Comparison of ENCODE assay signal across 1 cellular context in the genomic region with DNA sequence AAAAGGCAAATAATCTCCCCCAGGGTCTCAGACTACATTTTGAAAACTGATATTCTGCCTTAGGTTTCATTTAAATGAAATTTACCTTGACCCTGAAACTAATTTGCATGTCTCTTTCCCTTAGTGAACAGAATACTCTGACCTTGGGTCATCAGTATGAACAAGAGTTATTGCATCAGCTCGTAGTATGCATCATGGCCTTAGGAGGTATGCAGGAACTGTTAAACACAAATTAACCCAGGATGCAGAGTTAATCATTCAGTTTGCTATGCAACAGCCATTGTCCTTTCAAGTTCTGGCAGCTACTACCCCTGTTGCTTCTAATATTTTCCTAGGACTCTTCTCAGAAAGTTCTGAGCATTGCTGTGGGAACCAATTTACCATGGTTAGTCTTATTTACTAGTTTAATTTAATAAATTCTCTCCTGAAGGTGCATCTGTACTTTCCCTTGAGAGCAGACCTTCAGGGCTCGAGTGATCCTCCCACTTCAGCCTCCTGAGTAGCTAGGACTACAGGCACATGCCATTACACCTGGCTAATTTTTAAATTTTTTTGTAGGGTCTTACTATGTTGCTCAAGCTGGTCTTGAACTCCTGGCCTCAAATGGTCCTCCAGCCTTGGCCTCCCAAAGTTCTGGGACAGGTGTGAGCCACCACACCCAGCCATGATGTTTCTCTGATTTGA.
TF ChIP-seq lines count a peak whose summit lies in the region.

No MANE protein-coding gene starts in this region.

TF ChIP-seq in SK-N-SH treated with all-trans-retinoic acid at 6 μM for 48 hours, 23 proteins besides CTCF, POLR2A, EP300 and RAD21 (continued from another document):
- no peak for TF ChIP-seq ZNF70 (CRISPR knock-in tag; IDR thresholded peaks at IDR 0.05)
- no peak for TF ChIP-seq BACH2 (CRISPR knock-in tag; IDR thresholded peaks at IDR 0.05; ENCODE audit: borderline replicate concordance)
- TF ChIP-seq CREB5 (CRISPR knock-in tag; IDR thresholded peaks at IDR 0.05; ENCODE audit: low read depth): no peak
